ENCODE assay signal across 21 cellular contexts in genomic region chr21:33278736-33279135, GRCh38. TPM values are rescaled to one million over a fixed set of nuclear protein-coding genes. Genes with fewer than 3 reads are reported as not detected.
A peak's percentile ranks its signal among the peaks of the same experiment; 100 is the strongest.
DNase-seq lines count a peak whose midpoint lies in the region; ATAC-seq and TF ChIP-seq lines count a peak whose summit lies in the region.
"Had no signal": no experiment of that assay in that cellular context is flagged by ENCODE, and none has a peak within 500 bp of the region (broad histone marks: within the 10 kb centered on the region; RNA-seq: fewer than 3 reads in every experiment).

No MANE protein-coding gene starts in this region.

- H3K27me3 ChIP-seq in adipocyte (replicated peaks; ENCODE audit: control insufficient read depth, insufficient read depth, low read length): no peaks in the 10 kb centered on the region
- H3K27me3 ChIP-seq in neutrophil: no peaks in the 10 kb centered on the region
- H3K27me3 ChIP-seq in ascending aorta: no peaks in the 10 kb centered on the region
- H3K27me3 ChIP-seq: BLaER1, SJSA1 had no signal

- DNase-seq in ELR (ENCODE audit: low read depth) (peak; percentile 35), adipocyte (ENCODE audit: low read depth) (peak; percentile 36), fibroblast of gingiva (ENCODE audit: low read depth) (peak; percentile 39), ascending aorta (ENCODE audit: low spot score in 2 of 2) (no peak), SK-N-DZ (ENCODE audit: low spot score) (no peak)
- DNase-seq: CD4-positive, alpha-beta memory T cell; DMS153; HFFc6; KBM-7; NCI-H1105 treated with DMSO at 0.1 percent for 48 hours; NCI-H1694; NCI-H2081 treated with DMSO at 0.1 percent for 48 hours; NCI-H446 treated with DMSO at 0.1 percent for 48 hours; NCI-H69 had no signal

- H3K9me3 ChIP-seq in adipocyte (ENCODE audit: control insufficient read depth, low read length) (peaks cover 22% of the 10 kb centered on the region), neutrophil (no peaks in the 10 kb centered on the region), ascending aorta (no peaks in the 10 kb centered on the region)

- H3K9ac ChIP-seq in adipocyte (ENCODE audit: low read length): no peak overlapping the region
- H3K9ac ChIP-seq: BLaER1 had no signal

- no peak for TF ChIP-seq CTCF in neutrophil (IDR thresholded peaks at IDR 0.05)
- TF ChIP-seq CTCF in ascending aorta (IDR thresholded peaks at IDR 0.05): no peak

- H3K27ac ChIP-seq in neutrophil: peak overlapping the region; percentile 3
- no peak overlapping the region for H3K27ac ChIP-seq in ascending aorta
- H3K27ac ChIP-seq: A549, BLaER1, SJSA1 had no signal

- H3K4me1 ChIP-seq in adipocyte (ENCODE audit: control insufficient read depth, insufficient read depth, low read length): no peaks in the 10 kb centered on the region
- H3K4me1 ChIP-seq in neutrophil (ENCODE audit: control insufficient read depth in 1 of 2, insufficient read depth in 1 of 2, low read depth in 1 of 2, low read length in 1 of 2): no peaks in the 10 kb centered on the region
- no peaks in the 10 kb centered on the region for H3K4me1 ChIP-seq in ascending aorta
- H3K4me1 ChIP-seq: A549, BLaER1 had no signal

- H3K36me3 ChIP-seq in adipocyte (ENCODE audit: control insufficient read depth, insufficient read depth, low read length, severe bottlenecking): peaks cover 78% of the 10 kb centered on the region
- H3K36me3 ChIP-seq in neutrophil: peaks cover 93% of the 10 kb centered on the region
- peaks cover 30 to 60% of the 10 kb centered on the region in 2 donors for H3K36me3 ChIP-seq in ascending aorta

- intact Hi-C loops in ascending aorta (cut with DNase I): no loop called here

- H3K4me3 ChIP-seq in adipocyte (ENCODE audit: low read length) (no peak overlapping the region), neutrophil (ENCODE audit: low read depth in 1 of 2, low read length in 1 of 2) (no peak overlapping the region), ascending aorta (no peak overlapping the region)
- H3K4me3 ChIP-seq: A549, BLaER1, SJSA1 had no signal

- ATAC-seq in HG02970 (IDR thresholded peaks at IDR 0.05; ENCODE audit: low FRiP score, unreplicated experiment) (no peak), GM19397 (IDR thresholded peaks at IDR 0.05; ENCODE audit: unreplicated experiment) (no peak)
- ATAC-seq: A549, Panc1 had no signal

RNA-seq across cellular contexts. Expression of gene IL10RB, which starts 12.6 kb away (rescaled TPM):
- total RNA-seq in ascending aorta: 39.1 TPM
- polyA plus RNA-seq in SK-N-DZ (2014; cell fraction: cytosol; rRNA removed): 5.9 and 7.0 TPM in 2 replicates
- 0.88 and 3.9 TPM in 2 replicates for polyA plus RNA-seq in SK-N-DZ (2014; cell fraction: nucleus; rRNA removed)

RNA-seq across cellular contexts. Expression of gene IFNAR1, which starts 46.0 kb away (rescaled TPM):
- total RNA-seq in ascending aorta: 25.9 TPM
- polyA plus RNA-seq in SK-N-DZ (2014; cell fraction: cytosol; rRNA removed): 2.3 and 2.8 TPM in 2 replicates
- polyA plus RNA-seq in SK-N-DZ (2014; cell fraction: nucleus; rRNA removed): 3.0 and 6.1 TPM in 2 replicates

RNA-seq across cellular contexts. Expression of gene IFNAR2, which starts 49.0 kb away (rescaled TPM):
- 30.3 TPM for total RNA-seq in ascending aorta
- polyA plus RNA-seq in SK-N-DZ (2014; cell fraction: cytosol; rRNA removed): 6.5 and 6.7 TPM in 2 replicates
- 10.7 and 16.4 TPM in 2 replicates for polyA plus RNA-seq in SK-N-DZ (2014; cell fraction: nucleus; rRNA removed)

Comparison
In these comparisons a context has a peak if more than half of its experiments do, and no peak if none do; other contexts are left out.
1. DNase-seq: peak in ELR (single experiment), adipocyte (single experiment) and fibroblast of gingiva (single experiment); none in ascending aorta (0 of 2) and SK-N-DZ (single experiment).